ENCODE assay signal across 15 cellular contexts in the genomic region with DNA sequence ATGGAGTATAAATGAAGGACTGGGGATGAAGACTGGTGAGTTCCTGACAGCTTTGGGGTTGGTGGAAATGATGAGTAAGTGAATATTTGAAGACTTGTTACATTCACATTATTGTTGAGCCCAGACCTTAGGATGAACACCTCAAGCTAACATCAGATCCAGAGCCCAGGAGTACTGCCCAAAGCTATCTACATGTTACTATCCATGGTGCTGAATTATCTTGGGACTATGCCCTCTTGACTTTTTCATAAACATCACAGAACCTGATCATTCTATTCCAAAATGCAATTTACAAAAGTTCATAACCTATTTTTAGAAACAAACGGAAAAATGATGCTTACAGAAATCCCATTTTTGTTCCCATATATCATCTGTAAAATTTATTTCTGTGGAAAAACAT.
DNase-seq lines count a peak whose midpoint lies in the region; ATAC-seq and TF ChIP-seq lines count a peak whose summit lies in the region.
"Had no signal": no experiment of that assay in that cellular context is flagged by ENCODE, and none has a peak within 500 bp of the region (broad histone marks: within the 10 kb centered on the region; RNA-seq: fewer than 3 reads in every experiment).

No MANE protein-coding gene starts in this region.

- H2AFZ ChIP-seq in Karpas-422 (ENCODE audit: low read length) = no peak overlapping the region

- DNase-seq in Daoy (ENCODE audit: low read depth) (peak; percentile 2), Karpas-422 (peak; percentile 44), astrocyte of the hippocampus (ENCODE audit: low read depth, low spot score) (peak; percentile 48), left lobe of liver (ENCODE audit: low spot score) (no peak), substantia nigra (lab: John Stamatoyannopoulos, UW) (no peak), glutamatergic neuron (no peak), lower lobe of right lung (no peak)
- no peak for DNase-seq in stimulated activated CD4-positive, alpha-beta T cell treated with anti-CD3 and anti-CD28 coated beads, Interleukin-4, amount 100 ng/mL, for 24 hours
- DNase-seq: activated CD4-positive, alpha-beta T cell treated with anti-CD3 and anti-CD28 coated beads for 1 hour; colonic mucosa; head of caudate nucleus; NCI-H2227 treated with DMSO at 0.1 percent for 48 hours; sigmoid colon; upper lobe of left lung had no signal

- no peaks in the 10 kb centered on the region for H3K27me3 Mint-ChIP-seq in glutamatergic neuron (ENCODE audit: unreplicated experiment)

- H3K27ac Mint-ChIP-seq in glutamatergic neuron (ENCODE audit: unreplicated experiment) = no peak overlapping the region

- H3K4me2 ChIP-seq in Karpas-422 (ENCODE audit: low read depth, low read length, poor library complexity, severe bottlenecking) = no peak overlapping the region

- no peaks in the 10 kb centered on the region for H3K9me3 ChIP-seq in Karpas-422 (ENCODE audit: low read length)
- no peaks in the 10 kb centered on the region for H3K9me3 ChIP-seq in lower lobe of right lung
- H3K9me3 ChIP-seq: colonic mucosa, SJSA1, upper lobe of left lung had no signal

- no peaks in the 10 kb centered on the region for H3K36me3 ChIP-seq in Karpas-422 (ENCODE audit: insufficient read depth, low read length)
- no peaks in the 10 kb centered on the region for H3K36me3 ChIP-seq in lower lobe of right lung
- H3K36me3 ChIP-seq: colonic mucosa, sigmoid colon, SJSA1, upper lobe of left lung had no signal

- peaks cover 5% of the 10 kb centered on the region for H3K36me3 Mint-ChIP-seq in glutamatergic neuron (ENCODE audit: unreplicated experiment)

- peaks cover 2% of the 10 kb centered on the region for H3K9me3 Mint-ChIP-seq in glutamatergic neuron (ENCODE audit: unreplicated experiment)

- H3K4me3 Mint-ChIP-seq in glutamatergic neuron (ENCODE audit: unreplicated experiment) = no peak overlapping the region

- 0 out of 2 replicates have a peak, but pooled peaks cover 2% of the 10 kb centered on the region for H3K27me3 ChIP-seq in Karpas-422 (ENCODE audit: low read length)
- H3K27me3 ChIP-seq in lower lobe of right lung (ENCODE audit: low read depth) = no peaks in the 10 kb centered on the region
- H3K27me3 ChIP-seq: colonic mucosa, sigmoid colon, SJSA1, upper lobe of left lung had no signal

- intact Hi-C loops in lower lobe of right lung (cut with DNase I) = no loop called here

- no peak overlapping the region for H3K27ac ChIP-seq in Karpas-422 (ENCODE audit: low read length)
- no peak overlapping the region for H3K27ac ChIP-seq in substantia nigra (ENCODE audit: low read depth, low read length, poor library complexity, severe bottlenecking)
- H3K27ac ChIP-seq in lower lobe of right lung = no peak overlapping the region
- H3K27ac ChIP-seq: colonic mucosa, sigmoid colon, SJSA1, upper lobe of left lung had no signal

- ATAC-seq in left lobe of liver = peak; percentile 79
- ATAC-seq in lower lobe of right lung = no peak

- H3K4me1 ChIP-seq in Karpas-422 (ENCODE audit: low read length) = no peaks in the 10 kb centered on the region
- H3K4me1 ChIP-seq in lower lobe of right lung = no peaks in the 10 kb centered on the region
- H3K4me1 ChIP-seq: colonic mucosa, sigmoid colon, SJSA1, upper lobe of left lung had no signal

- H3K9me2 ChIP-seq in Karpas-422 (replicated peaks; ENCODE audit: insufficient read depth, low read length) = no peaks in the 10 kb centered on the region

- H3K4me3 ChIP-seq in Karpas-422 (ENCODE audit: low read length) (no peak overlapping the region), lower lobe of right lung (no peak overlapping the region)
- H3K4me3 ChIP-seq: colonic mucosa, sigmoid colon, SJSA1, upper lobe of left lung had no signal

- H4K20me1 ChIP-seq in Karpas-422 (ENCODE audit: insufficient read depth, low read depth, low read length) = no peaks in the 10 kb centered on the region

- H3K4me1 Mint-ChIP-seq in glutamatergic neuron (ENCODE audit: low read depth, unreplicated experiment) = peaks cover 8% of the 10 kb centered on the region

- H3K79me2 ChIP-seq in Karpas-422 (ENCODE audit: low read length) = no peaks in the 10 kb centered on the region

- TF ChIP-seq CTCF in glutamatergic neuron (IDR thresholded peaks at IDR 0.05; ENCODE audit: partially characterized antibody, unreplicated experiment) (no peak), lower lobe of right lung (IDR thresholded peaks at IDR 0.05) (no peak)

- no peak overlapping the region for H3K9ac ChIP-seq in Karpas-422 (ENCODE audit: low read length)

Comparison
In these comparisons a context has a peak if more than half of its experiments do, and no peak if none do; other contexts are left out.
1. DNase-seq: peak in Daoy (single experiment), Karpas-422 (single experiment) and astrocyte of the hippocampus (single experiment); none in left lobe of liver (single experiment), substantia nigra (0 of 49), stimulated activated CD4-positive, alpha-beta T cell treated with anti-CD3 and anti-CD28 coated beads, Interleukin-4, amount 100 ng/mL, for 24 hours (single experiment), glutamatergic neuron (single experiment) and lower lobe of right lung (single experiment).